In the genomic region with DNA sequence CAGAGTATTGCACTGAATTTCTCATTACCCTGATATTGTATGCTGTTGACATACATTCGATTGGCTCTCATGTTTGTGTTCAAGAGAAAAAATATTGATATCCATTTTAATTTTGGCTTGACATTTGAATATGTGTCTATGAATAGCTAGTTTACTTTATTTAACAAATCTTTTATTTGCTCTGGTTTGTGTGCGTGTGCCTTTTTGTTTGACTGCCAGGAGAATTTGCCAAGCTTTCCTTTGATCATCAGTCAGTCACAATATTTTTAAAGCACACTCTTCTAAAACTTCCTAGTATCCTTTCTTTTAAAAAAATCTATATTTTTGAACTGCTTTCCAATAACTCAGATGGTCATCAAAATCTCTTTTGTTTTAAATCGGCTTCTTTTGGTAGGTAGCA, we compare ENCODE assay signal across 24 cellular contexts.
"Had no signal": no experiment of that assay in that cellular context is flagged by ENCODE, and none has a peak within 500 bp of the region (broad histone marks: within the 10 kb centered on the region; RNA-seq: fewer than 3 reads in every experiment).

No MANE protein-coding gene starts in this region.

- H3K27me3 ChIP-seq: neural progenitor cell, pancreas, right lobe of liver, sigmoid colon, suprapubic skin, testis, tibial artery, transverse colon, upper lobe of right lung, uterus had no signal

- H2AFZ ChIP-seq: neural progenitor cell had no signal

- H3K27ac ChIP-seq: neural progenitor cell, pancreas, psoas muscle, right lobe of liver, sigmoid colon, suprapubic skin, testis, tibial artery, transverse colon, upper lobe of right lung, uterus had no signal

- H3K4me3 ChIP-seq: neural progenitor cell, pancreas, psoas muscle, right lobe of liver, sigmoid colon, suprapubic skin, testis, tibial artery, transverse colon, upper lobe of right lung, uterus had no signal

- H3K9me3 ChIP-seq: pancreas, psoas muscle, right lobe of liver, testis, tibial artery, transverse colon, upper lobe of right lung, uterus had no signal

- H3K36me3 ChIP-seq: neural progenitor cell, pancreas, right lobe of liver, sigmoid colon, suprapubic skin, tibial artery, transverse colon, upper lobe of right lung, uterus had no signal

- H3K4me1 ChIP-seq: neural progenitor cell, psoas muscle, right lobe of liver, sigmoid colon, suprapubic skin, testis, tibial artery, transverse colon, upper lobe of right lung, uterus had no signal

- H3K4me2 ChIP-seq: neural progenitor cell had no signal

- DNase-seq: naive thymus-derived CD4-positive, alpha-beta T cell; natural killer cell; occipital lobe; pancreas; psoas muscle; right cardiac atrium; right lobe of liver; sigmoid colon; small intestine; stimulated activated CD4-positive, alpha-beta T cell treated with anti-CD3 and anti-CD28 coated beads, Interleukin-15, amount 100 ng/mL, for 24 hours; stimulated activated CD4-positive, alpha-beta T cell treated with anti-CD3 and anti-CD28 coated beads, Interleukin-4, amount 100 ng/mL, for 1 hour; stimulated activated CD4-positive, alpha-beta T cell treated with anti-CD3 and anti-CD28 coated beads, Interleukin-4, amount 100 ng/mL, for 4 hours; stimulated activated CD8-positive, alpha-beta memory T cell treated with anti-CD3 and anti-CD28 coated beads, Interleukin-4, amount 100 ng/mL, for 48 hours; stimulated activated naive CD4-positive, alpha-beta T cell; stimulated activated naive CD8-positive, alpha-beta T cell treated with anti-CD3 and anti-CD28 coated beads, Interleukin-15, amount 100 ng/mL, for 72 hours; stimulated activated naive CD8-positive, alpha-beta T cell treated with anti-CD3 and anti-CD28 coated beads, Interleukin-15, Interleukin-2, amounts not matched to agents 100 U/mL and 50 U/mL, for 24 hours; substantia nigra; testis; tibial artery; transverse colon; upper lobe of right lung; uterus had no signal
